In the genomic region with DNA sequence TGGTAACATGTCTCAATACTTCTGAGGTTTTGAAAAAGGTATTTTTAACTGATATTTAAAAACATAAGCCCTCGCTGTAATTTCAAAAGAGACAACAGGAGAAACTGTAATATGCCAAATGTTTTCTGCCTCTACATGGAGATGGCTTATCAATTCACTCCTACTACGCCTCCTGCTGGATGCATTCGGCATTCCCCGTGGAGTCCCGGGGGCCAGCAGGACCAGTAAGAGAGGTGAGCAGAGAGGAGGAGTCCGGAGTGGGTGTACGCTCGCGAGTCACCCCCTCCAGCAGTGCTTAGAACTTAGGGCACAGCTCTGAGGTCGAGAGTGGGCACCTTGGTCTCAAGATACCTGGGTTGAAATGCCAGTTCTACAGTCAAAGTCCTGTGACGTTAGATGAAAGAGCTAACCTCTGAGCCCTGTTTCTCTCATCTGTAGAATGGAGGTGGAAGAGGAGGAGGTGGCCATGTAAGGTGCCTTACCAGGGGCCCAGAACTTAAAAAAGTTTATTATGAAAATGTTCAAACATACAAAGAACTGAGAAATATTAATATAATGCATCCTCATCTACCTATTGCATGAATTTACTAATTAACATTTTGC, we compare ENCODE assay signal across 9 cellular contexts.
DNase-seq lines count a peak whose midpoint lies in the region; ATAC-seq and TF ChIP-seq lines count a peak whose summit lies in the region.
"Had no signal": no experiment of that assay in that cellular context is flagged by ENCODE, and none has a peak within 500 bp of the region (broad histone marks: within the 10 kb centered on the region; RNA-seq: fewer than 3 reads in every experiment).

No MANE protein-coding gene starts in this region.

- POLR2A ChIA-PET in CD8-positive, alpha-beta T cell (lab: Charles Lee): no interaction called here
- POLR2A ChIA-PET in HEK293 (lab: Yijun Ruan, JAX): no interaction called here

- no peak overlapping the region for H3K4me3 Mint-ChIP-seq in CD8-positive, alpha-beta T cell

- no peaks in the 10 kb centered on the region for H3K4me1 ChIP-seq in CD8-positive, alpha-beta T cell (ENCODE audit: insufficient read depth, low read length)
- H3K4me1 ChIP-seq in HEK293 (ENCODE audit: control insufficient read depth, insufficient read depth, low read length) (no peaks in the 10 kb centered on the region), parathyroid adenoma (no peaks in the 10 kb centered on the region)
- no peaks in the 10 kb centered on the region for H3K4me1 ChIP-seq in effector memory CD4-positive, alpha-beta T cell (ENCODE audit: control insufficient read depth, insufficient read depth, low read length, poor library complexity, severe bottlenecking)

- peak; percentile 66 for ATAC-seq in CD8-positive, alpha-beta T cell
- ATAC-seq in HG02884 (IDR thresholded peaks at IDR 0.05; ENCODE audit: unreplicated experiment): no peak
- ATAC-seq in GM18909 (IDR thresholded peaks at IDR 0.05; ENCODE audit: poor library complexity, unreplicated experiment): no peak
- ATAC-seq in GM18519 (IDR thresholded peaks at IDR 0.05; ENCODE audit: low FRiP score, unreplicated experiment): no peak

- H2AFZ ChIP-seq in parathyroid adenoma: no peak overlapping the region

- peaks cover 12% of the 10 kb centered on the region for H3K4me1 Mint-ChIP-seq in CD8-positive, alpha-beta T cell (ENCODE audit: low read depth)

- H3K36me3 Mint-ChIP-seq in CD8-positive, alpha-beta T cell: peaks cover 77% of the 10 kb centered on the region

- H3K36me3 ChIP-seq in CD8-positive, alpha-beta T cell (ENCODE audit: insufficient read depth, low read length): peaks cover 29% of the 10 kb centered on the region
- H3K36me3 ChIP-seq in HEK293 (ENCODE audit: control insufficient read depth in 2 of 2, insufficient read depth in 1 of 2, low read length in 2 of 2): peaks cover 0 to 60% of the 10 kb centered on the region in 2 experiments; a peak in 1 of 3 replicates
- peaks cover 80% of the 10 kb centered on the region for H3K36me3 ChIP-seq in effector memory CD4-positive, alpha-beta T cell (ENCODE audit: control insufficient read depth, insufficient read depth, low read length)
- H3K36me3 ChIP-seq in parathyroid adenoma (ENCODE audit: control insufficient read depth, insufficient read depth, low read length): no peaks in the 10 kb centered on the region

- no peaks in the 10 kb centered on the region for H3K27me3 ChIP-seq in CD8-positive, alpha-beta T cell (ENCODE audit: insufficient read depth, low read length)
- H3K27me3 ChIP-seq in effector memory CD4-positive, alpha-beta T cell (replicated peaks; ENCODE audit: control insufficient read depth, insufficient read depth, low read length, poor library complexity, severe bottlenecking): no peaks in the 10 kb centered on the region
- H3K27me3 ChIP-seq in parathyroid adenoma (ENCODE audit: control insufficient read depth, insufficient read depth, low read length): no peaks in the 10 kb centered on the region

- H3K9ac ChIP-seq in parathyroid adenoma: no peak overlapping the region

- CTCF ChIA-PET in CD8-positive, alpha-beta T cell (lab: Charles Lee): interaction anchor here (0.7 to 2.0 kb wide), 10 partner anchors 19 to 207 kb away, joined by 3 to 15 read pairs (median 3); no protein-coding TSS in a partner anchor
- CTCF ChIA-PET in HEK293 (lab: Yijun Ruan, JAX): interaction anchor here (0.7 to 2.4 kb wide), 14 partner anchors 9 to 555 kb away, joined by 3 to 11 read pairs (median 4); no protein-coding TSS in a partner anchor

- H3K27me3 Mint-ChIP-seq in CD8-positive, alpha-beta T cell (ENCODE audit: low read depth): no peaks in the 10 kb centered on the region

- intact Hi-C loops in CD8-positive, alpha-beta T cell (cut with DNase I, micrococcal nuclease): no loop called here

- H3K4me2 ChIP-seq in parathyroid adenoma (ENCODE audit: low read length): no peak overlapping the region

- no peaks in the 10 kb centered on the region for H3K79me2 ChIP-seq in parathyroid adenoma

- H3K27ac Mint-ChIP-seq in CD8-positive, alpha-beta T cell: peak overlapping the region; percentile 14

- no peaks in the 10 kb centered on the region for H3K9me3 ChIP-seq in CD8-positive, alpha-beta T cell (ENCODE audit: low read length)
- H3K9me3 ChIP-seq in HEK293 (ENCODE audit: control insufficient read depth, insufficient read depth, low read depth, low read length) (no peaks in the 10 kb centered on the region), parathyroid adenoma (ENCODE audit: control insufficient read depth, low read length) (no peaks in the 10 kb centered on the region)
- H3K9me3 ChIP-seq in effector memory CD4-positive, alpha-beta T cell (ENCODE audit: control insufficient read depth, low read length): no peaks in the 10 kb centered on the region

- peak in 3 of 7 experiments; percentile 31 to 44 (median 40) for DNase-seq in CD8-positive, alpha-beta T cell
- peak; percentile 50 for DNase-seq in UCSD-AML1 (lab: John Stamatoyannopoulos, UW; ENCODE audit: unreplicated experiment)
- DNase-seq in effector memory CD4-positive, alpha-beta T cell: peak in 2 of 3 donors; percentile 18 to 20
- DNase-seq: left cardiac atrium had no signal

- H3K27ac ChIP-seq in CD8-positive, alpha-beta T cell (ENCODE audit: low read depth, low read length): no peak overlapping the region
- H3K27ac ChIP-seq in HEK293 (ENCODE audit: extremely low read depth, low read depth, low read length) (no peak overlapping the region), parathyroid adenoma (no peak overlapping the region)
- H3K27ac ChIP-seq in effector memory CD4-positive, alpha-beta T cell (ENCODE audit: insufficient read depth, low read length, poor library complexity, severe bottlenecking): no peak overlapping the region

- H3K4me3 ChIP-seq in CD8-positive, alpha-beta T cell (ENCODE audit: low read depth, low read length): no peak overlapping the region
- H3K4me3 ChIP-seq in HEK293 (ENCODE audit: low read depth, low read length) (no peak overlapping the region), parathyroid adenoma (ENCODE audit: low read depth, low read length) (no peak overlapping the region)
- H3K4me3 ChIP-seq in effector memory CD4-positive, alpha-beta T cell (ENCODE audit: insufficient read depth, low read depth, low read length, poor library complexity, severe bottlenecking): no peak overlapping the region

- no peaks in the 10 kb centered on the region for H3K9me3 Mint-ChIP-seq in CD8-positive, alpha-beta T cell

- no peak for TF ChIP-seq CTCF in CD8-positive, alpha-beta T cell (IDR thresholded peaks at IDR 0.05)
- TF ChIP-seq CTCF in HEK293 (tag by site-specific recombination; IDR thresholded peaks at IDR 0.05): no peak
- peak; percentile 37 for TF ChIP-seq CTCF in parathyroid adenoma (IDR thresholded peaks at IDR 0.05)

TF ChIP-seq in HEK293, 187 proteins besides CTCF, POLR2A, EP300 and RAD21:
- TF ChIP-seq ZNF521 (tag by site-specific recombination; IDR thresholded peaks at IDR 0.05): no peak
- peak; percentile 22; the same call in 1 of the 2 replicates for TF ChIP-seq ZNF654 (tag by site-specific recombination; IDR thresholded peaks at IDR 0.05; ENCODE audit: low read depth)
- 0 out of 2 replicates have a peak, but pooled peaks have one; percentile 30 for TF ChIP-seq ZNF660 (tag by site-specific recombination; IDR thresholded peaks at IDR 0.05)
- TF ChIP-seq, protein P1, sequence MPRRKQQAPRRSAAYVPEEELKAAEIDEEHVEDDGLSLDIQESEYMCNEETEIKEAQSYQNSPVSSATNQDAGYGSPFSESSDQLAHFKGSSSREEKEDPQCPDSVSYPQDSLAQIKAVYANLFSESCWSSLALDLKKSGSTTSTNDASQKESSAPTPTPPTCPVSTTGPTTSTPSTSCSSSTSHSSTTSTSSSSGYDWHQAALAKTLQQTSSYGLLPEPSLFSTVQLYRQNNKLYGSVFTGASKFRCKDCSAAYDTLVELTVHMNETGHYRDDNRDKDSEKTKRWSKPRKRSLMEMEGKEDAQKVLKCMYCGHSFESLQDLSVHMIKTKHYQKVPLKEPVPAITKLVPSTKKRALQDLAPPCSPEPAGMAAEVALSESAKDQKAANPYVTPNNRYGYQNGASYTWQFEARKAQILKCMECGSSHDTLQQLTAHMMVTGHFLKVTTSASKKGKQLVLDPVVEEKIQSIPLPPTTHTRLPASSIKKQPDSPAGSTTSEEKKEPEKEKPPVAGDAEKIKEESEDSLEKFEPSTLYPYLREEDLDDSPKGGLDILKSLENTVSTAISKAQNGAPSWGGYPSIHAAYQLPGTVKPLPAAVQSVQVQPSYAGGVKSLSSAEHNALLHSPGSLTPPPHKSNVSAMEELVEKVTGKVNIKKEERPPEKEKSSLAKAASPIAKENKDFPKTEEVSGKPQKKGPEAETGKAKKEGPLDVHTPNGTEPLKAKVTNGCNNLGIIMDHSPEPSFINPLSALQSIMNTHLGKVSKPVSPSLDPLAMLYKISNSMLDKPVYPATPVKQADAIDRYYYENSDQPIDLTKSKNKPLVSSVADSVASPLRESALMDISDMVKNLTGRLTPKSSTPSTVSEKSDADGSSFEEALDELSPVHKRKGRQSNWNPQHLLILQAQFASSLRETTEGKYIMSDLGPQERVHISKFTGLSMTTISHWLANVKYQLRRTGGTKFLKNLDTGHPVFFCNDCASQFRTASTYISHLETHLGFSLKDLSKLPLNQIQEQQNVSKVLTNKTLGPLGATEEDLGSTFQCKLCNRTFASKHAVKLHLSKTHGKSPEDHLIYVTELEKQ (tag by site-specific recombination; IDR thresholded peaks at IDR 0.05; ENCODE audit: borderline replicate concordance): no peak
- 0 out of 2 replicates have a peak, but pooled peaks have one; percentile 21 for TF ChIP-seq ZFHX2 (tag by site-specific recombination; conservative IDR thresholded peaks at IDR 0.05)
- TF ChIP-seq, protein P2, sequence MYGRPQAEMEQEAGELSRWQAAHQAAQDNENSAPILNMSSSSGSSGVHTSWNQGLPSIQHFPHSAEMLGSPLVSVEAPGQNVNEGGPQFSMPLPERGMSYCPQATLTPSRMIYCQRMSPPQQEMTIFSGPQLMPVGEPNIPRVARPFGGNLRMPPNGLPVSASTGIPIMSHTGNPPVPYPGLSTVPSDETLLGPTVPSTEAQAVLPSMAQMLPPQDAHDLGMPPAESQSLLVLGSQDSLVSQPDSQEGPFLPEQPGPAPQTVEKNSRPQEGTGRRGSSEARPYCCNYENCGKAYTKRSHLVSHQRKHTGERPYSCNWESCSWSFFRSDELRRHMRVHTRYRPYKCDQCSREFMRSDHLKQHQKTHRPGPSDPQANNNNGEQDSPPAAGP (tag by site-specific recombination; IDR thresholded peaks at IDR 0.05): no peak
- 0 out of 2 replicates have a peak, but pooled peaks have one; percentile 9 for TF ChIP-seq EGR2 (tag by site-specific recombination; IDR thresholded peaks at IDR 0.05; ENCODE audit: low read depth)
